In the genomic region with DNA sequence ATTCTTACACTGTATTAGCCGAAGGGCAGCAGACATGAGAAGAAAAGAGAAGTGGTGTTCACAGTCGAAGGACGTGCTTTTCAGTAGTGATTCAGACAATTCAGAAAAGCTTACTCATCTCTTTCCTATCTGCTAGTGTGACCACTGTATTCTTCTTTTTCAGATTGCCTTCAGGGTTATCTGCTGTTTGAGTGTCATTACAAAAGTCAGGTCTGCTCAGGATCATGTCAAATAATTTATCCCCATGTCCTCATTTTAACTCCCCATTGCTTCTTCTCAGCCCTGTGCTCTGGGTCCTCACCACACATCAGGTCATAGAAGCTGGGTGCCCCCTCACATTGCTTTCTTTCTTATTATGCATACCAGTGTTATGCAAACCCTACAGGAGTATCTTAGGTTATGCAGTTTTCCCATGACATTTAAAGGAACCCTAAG, we compare ENCODE assay signal across 11 cellular contexts.
DNase-seq lines count a peak whose midpoint lies in the region; ATAC-seq and TF ChIP-seq lines count a peak whose summit lies in the region.
"Had no signal": no experiment of that assay in that cellular context is flagged by ENCODE, and none has a peak within 500 bp of the region (broad histone marks: within the 10 kb centered on the region; RNA-seq: fewer than 3 reads in every experiment).

No MANE protein-coding gene starts in this region.

- no peak overlapping the region for H3K4me3 ChIP-seq in mammary epithelial cell (replicated peaks in 1 of 3; ENCODE audit: insufficient read depth in 1 of 3, low read depth in 2 of 3, low read length in 3 of 3)
- H3K4me3 ChIP-seq: BLaER1 had no signal

- H4K20me1 ChIP-seq in mammary epithelial cell (ENCODE audit: insufficient read depth, low read length), result no peaks in the 10 kb centered on the region
- H4K20me1 ChIP-seq: BLaER1 had no signal

- H3K27ac ChIP-seq in mammary epithelial cell (ENCODE audit: insufficient read depth, low read depth, low read length), result no peak overlapping the region
- H3K27ac ChIP-seq: BLaER1 had no signal

- intact Hi-C loops in mammary epithelial cell (cut with micrococcal nuclease) (no loop called here), natural killer cell (cut with micrococcal nuclease) (no loop called here)

- CTCF ChIA-PET in mammary epithelial cell (lab: Charles Lee; ENCODE audit: low non-redundant PET), result no interaction called here

- no peaks in the 10 kb centered on the region for H3K36me3 ChIP-seq in mammary epithelial cell (ENCODE audit: insufficient read depth, low read length)
- H3K36me3 ChIP-seq: BLaER1 had no signal

- no TSS peak for BruUV-seq in mammary epithelial cell (replicated peaks; lab: Mats Ljungman, UMichigan)

- H3K27ac Mint-ChIP-seq in natural killer cell, result no peak overlapping the region
- H3K27ac Mint-ChIP-seq: activated B cell treated with CpG ODN at 0.5 μM for 24 hours had no signal

- ATAC-seq in GM19455 (IDR thresholded peaks at IDR 0.05; ENCODE audit: unreplicated experiment) (peak; percentile 92), HG03342 (IDR thresholded peaks at IDR 0.05; ENCODE audit: unreplicated experiment) (peak; percentile 86), natural killer cell (no peak)

- dilution Hi-C loops in mammary epithelial cell (cut with HindIII; ENCODE audit: low sequenced_read_pairs), result no loop called here

- H3K4me2 ChIP-seq in mammary epithelial cell (ENCODE audit: insufficient read depth, low read depth, low read length), result no peak overlapping the region
- H3K4me2 ChIP-seq: BLaER1 had no signal

- no peaks in the 10 kb centered on the region for H3K9me3 ChIP-seq in mammary epithelial cell (replicated peaks; ENCODE audit: insufficient read depth, low read length)
- H3K9me3 ChIP-seq: BLaER1 had no signal

- H3K36me3 Mint-ChIP-seq in natural killer cell, result no peaks in the 10 kb centered on the region

- H3K9me3 Mint-ChIP-seq in natural killer cell, result peaks cover 8% of the 10 kb centered on the region in 2 donors
- H3K9me3 Mint-ChIP-seq: activated B cell treated with CpG ODN at 0.5 μM for 24 hours had no signal

- H3K79me2 ChIP-seq in mammary epithelial cell (ENCODE audit: insufficient read depth, low read length), result no peaks in the 10 kb centered on the region

- 87% methylated on average over 3 of the region's 3 CpGs for WGBS in mammary epithelial cell (ENCODE audit: low coverage, missing lambda C conversion rate)

- H3K4me1 ChIP-seq in mammary epithelial cell (ENCODE audit: insufficient read depth, low read length), result no peaks in the 10 kb centered on the region

- no peak overlapping the region for H2AFZ ChIP-seq in mammary epithelial cell (ENCODE audit: low read depth, low read length)

- no peaks in the 10 kb centered on the region for H3K4me1 Mint-ChIP-seq in natural killer cell

- H3K4me3 Mint-ChIP-seq in natural killer cell, result no peak overlapping the region
- H3K4me3 Mint-ChIP-seq: activated B cell treated with CpG ODN at 0.5 μM for 24 hours had no signal

- no peaks in the 10 kb centered on the region for H3K27me3 Mint-ChIP-seq in natural killer cell (ENCODE audit: low read depth in 2 of 2)
- H3K27me3 Mint-ChIP-seq: activated B cell treated with CpG ODN at 0.5 μM for 24 hours had no signal

- TF ChIP-seq CTCF in mammary epithelial cell (conservative IDR thresholded peaks at IDR 0.05 in 1 of 2, IDR thresholded peaks at IDR 0.05 in 1 of 2; ENCODE audit: extremely low read depth in 1 of 2, insufficient read depth in 1 of 2, low read depth in 1 of 2, low read length in 2 of 2), result no peak
- no peak for TF ChIP-seq CTCF in natural killer cell (IDR thresholded peaks at IDR 0.05)

- in situ Hi-C loops in mammary epithelial cell (cut with MboI; ENCODE audit: low sequenced_read_pairs in 2 of 2), result no loop called here

- peak; percentile 48 for DNase-seq in A172 (ENCODE audit: low spot score)
- peak; percentile 3 for DNase-seq in mammary epithelial cell
- DNase-seq in NCI-H146 (lab: John Stamatoyannopoulos, UW), result no peak
- DNase-seq in SHP77 treated with DMSO at 0.1 percent for 48 hours (lab: John Stamatoyannopoulos, UW), result no peak
- DNase-seq in natural killer cell, result no peak
- no peak for DNase-seq in DMS53 treated with DMSO at 0.1 percent for 48 hours (lab: John Stamatoyannopoulos, UW; ENCODE audit: unreplicated experiment)
- DNase-seq: activated B cell treated with CpG ODN at 0.5 μM for 24 hours, left cardiac atrium had no signal

- H3K27me3 ChIP-seq in mammary epithelial cell (ENCODE audit: insufficient read depth, low read length), result no peaks in the 10 kb centered on the region
- H3K27me3 ChIP-seq: BLaER1 had no signal

- no peak overlapping the region for H3K9ac ChIP-seq in mammary epithelial cell (ENCODE audit: insufficient read depth, low read length)
- H3K9ac ChIP-seq: BLaER1 had no signal

Comparison
In these comparisons a context has a peak if more than half of its experiments do, and no peak if none do; other contexts are left out.
1. DNase-seq: peak in A172 (single experiment) and mammary epithelial cell (single experiment); none in NCI-H146 (single experiment), SHP77 treated with DMSO at 0.1 percent for 48 hours (single experiment), natural killer cell (single experiment) and DMS53 treated with DMSO at 0.1 percent for 48 hours (single experiment).
2. ATAC-seq: peak in GM19455 (single experiment) and HG03342 (single experiment); none in natural killer cell (0 of 3).